Comparison of ENCODE assay signal across 24 cellular contexts in the genomic region with DNA sequence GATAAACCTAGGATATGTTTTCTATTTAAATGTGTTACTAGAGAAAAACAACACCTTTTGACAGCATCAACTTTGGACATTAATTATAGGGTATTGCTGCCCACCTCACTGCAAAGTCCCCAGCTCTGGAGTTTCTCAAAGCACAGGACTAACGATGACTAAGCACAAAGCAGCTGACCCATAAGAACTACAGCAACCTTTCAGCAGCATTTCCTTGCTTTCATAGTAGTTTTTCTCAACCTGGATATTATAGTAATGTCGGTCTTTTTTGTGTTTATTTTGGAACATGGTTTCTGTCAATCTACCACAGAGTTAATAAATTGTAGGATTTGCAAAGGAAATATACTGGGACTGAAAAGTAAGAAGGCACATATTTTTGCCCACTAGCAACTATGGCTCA. TPM values are rescaled to one million over a fixed set of nuclear protein-coding genes. Genes with fewer than 3 reads are reported as not detected.
A peak's percentile ranks its signal among the peaks of the same experiment; 100 is the strongest.
DNase-seq lines count a peak whose midpoint lies in the region; TF ChIP-seq lines count a peak whose summit lies in the region.
"Had no signal": no experiment of that assay in that cellular context is flagged by ENCODE, and none has a peak within 500 bp of the region (broad histone marks: within the 10 kb centered on the region; RNA-seq: fewer than 3 reads in every experiment).

No MANE protein-coding gene starts in this region.

- DNase-seq in ELR (ENCODE audit: low read depth) (peak; percentile 20), amniotic epithelial cell (ENCODE audit: low read depth) (peak; percentile 46), epithelial cell of proximal tubule (ENCODE audit: low read depth) (peak; percentile 37), progenitor cell of endocrine pancreas (ENCODE audit: low spot score, unreplicated experiment) (no peak), OCI-M1 (lab: John Stamatoyannopoulos, UW) (no peak), glutamatergic neuron (no peak), NCI-H1417 (lab: John Stamatoyannopoulos, UW) (no peak)
- DNase-seq: activated CD4-positive, alpha-beta T cell treated with anti-CD3 and anti-CD28 coated beads, Interleukin-2, amount 50 U/mL, for 4 hours; activated naive CD4-positive, alpha-beta T cell treated with anti-CD3 and anti-CD28 coated beads for 36 hours; amygdala; head of caudate nucleus; kidney; lower lobe of right lung; NCI-H1092; NCI-H187 treated with DMSO at 0.1 percent for 48 hours; NCI-H774; nephron progenitor cell; ovary; stimulated activated CD4-positive, alpha-beta T cell treated with anti-CD3 and anti-CD28 coated beads, Interleukin-12 subunit alpha, Interleukin-12 subunit beta, amount 100 ng/mL, for 4 hours; stimulated activated CD4-positive, alpha-beta T cell treated with anti-CD3 and anti-CD28 coated beads, Interleukin-4, amount 100 ng/mL, for 24 hours; T-cell had no signal

- H3K27ac Mint-ChIP-seq in progenitor cell of endocrine pancreas = peak overlapping the region; percentile 80
- H3K27ac Mint-ChIP-seq in glutamatergic neuron (ENCODE audit: unreplicated experiment) = no peak overlapping the region
- H3K27ac Mint-ChIP-seq: activated naive CD4-positive, alpha-beta T cell treated with anti-CD3 and anti-CD28 coated beads for 36 hours; CD14-positive monocyte; nephron progenitor cell; stimulated activated effector memory CD8-positive, alpha-beta T cell treated with anti-CD3 and anti-CD28 coated beads, Interleukin-12 subunit alpha, Interleukin-12 subunit beta, amount 100 ng/mL, for 72 hours; T-cell; type B pancreatic cell had no signal

- H3K36me3 Mint-ChIP-seq in progenitor cell of endocrine pancreas (ENCODE audit: insufficient read depth) (no peaks in the 10 kb centered on the region), glutamatergic neuron (ENCODE audit: unreplicated experiment) (no peaks in the 10 kb centered on the region)
- H3K36me3 Mint-ChIP-seq: CD14-positive monocyte; stimulated activated effector memory CD8-positive, alpha-beta T cell treated with anti-CD3 and anti-CD28 coated beads, Interleukin-12 subunit alpha, Interleukin-12 subunit beta, amount 100 ng/mL, for 72 hours; T-cell; type B pancreatic cell had no signal

- TF ChIP-seq CTCF in epithelial cell of proximal tubule (conservative IDR thresholded peaks at IDR 0.05; ENCODE audit: low read depth, low read length) (no peak), progenitor cell of endocrine pancreas (IDR thresholded peaks at IDR 0.05; ENCODE audit: unreplicated experiment) (no peak), glutamatergic neuron (IDR thresholded peaks at IDR 0.05; ENCODE audit: partially characterized antibody, unreplicated experiment) (no peak)

- H3K4me3 Mint-ChIP-seq in progenitor cell of endocrine pancreas (ENCODE audit: low read depth) (no peak overlapping the region), glutamatergic neuron (ENCODE audit: unreplicated experiment) (no peak overlapping the region)
- H3K4me3 Mint-ChIP-seq: activated naive CD4-positive, alpha-beta T cell treated with anti-CD3 and anti-CD28 coated beads for 36 hours; CD14-positive monocyte; nephron progenitor cell; stimulated activated effector memory CD8-positive, alpha-beta T cell treated with anti-CD3 and anti-CD28 coated beads, Interleukin-12 subunit alpha, Interleukin-12 subunit beta, amount 100 ng/mL, for 72 hours; T-cell; type B pancreatic cell had no signal

- no peak overlapping the region for H3K4me3 ChIP-seq in epithelial cell of proximal tubule (ENCODE audit: low read depth, low read length)
- H3K4me3 ChIP-seq: lower lobe of right lung, ovary had no signal

- no peaks in the 10 kb centered on the region for H3K27me3 Mint-ChIP-seq in progenitor cell of endocrine pancreas
- no peaks in the 10 kb centered on the region for H3K27me3 Mint-ChIP-seq in glutamatergic neuron (ENCODE audit: unreplicated experiment)

- H3K9me3 Mint-ChIP-seq in progenitor cell of endocrine pancreas (ENCODE audit: low read depth) (no peaks in the 10 kb centered on the region), glutamatergic neuron (ENCODE audit: unreplicated experiment) (peaks cover 2% of the 10 kb centered on the region)
- H3K9me3 Mint-ChIP-seq: CD14-positive monocyte; nephron progenitor cell; stimulated activated effector memory CD8-positive, alpha-beta T cell treated with anti-CD3 and anti-CD28 coated beads, Interleukin-12 subunit alpha, Interleukin-12 subunit beta, amount 100 ng/mL, for 72 hours; T-cell; type B pancreatic cell had no signal

- H3K4me1 Mint-ChIP-seq in progenitor cell of endocrine pancreas (ENCODE audit: low read depth) (no peaks in the 10 kb centered on the region), glutamatergic neuron (ENCODE audit: low read depth, unreplicated experiment) (no peaks in the 10 kb centered on the region)
- H3K4me1 Mint-ChIP-seq: CD14-positive monocyte; stimulated activated effector memory CD8-positive, alpha-beta T cell treated with anti-CD3 and anti-CD28 coated beads, Interleukin-12 subunit alpha, Interleukin-12 subunit beta, amount 100 ng/mL, for 72 hours; T-cell had no signal

RNA-seq across cellular contexts. Expression of gene HHIP, which starts 21.5 kb away (rescaled TPM):
- total RNA-seq in epithelial cell of proximal tubule (0.92 and 1.7 TPM in 2 replicates), progenitor cell of endocrine pancreas (0.22 and 0.44 TPM in 2 replicates), glutamatergic neuron (ENCODE audit: unreplicated experiment) (9.7 TPM)
- total RNA-seq: activated naive CD4-positive, alpha-beta T cell treated with anti-CD3 and anti-CD28 coated beads for 36 hours had no signal

Comparison
In these comparisons a context has a peak if more than half of its experiments do, and no peak if none do; other contexts are left out.
1. DNase-seq: peak in ELR (single experiment), amniotic epithelial cell (single experiment) and epithelial cell of proximal tubule (single experiment); none in progenitor cell of endocrine pancreas (single experiment), OCI-M1 (single experiment), glutamatergic neuron (single experiment) and NCI-H1417 (0 of 3).